Comparison of ENCODE assay signal across 8 cellular contexts in the genomic region with DNA sequence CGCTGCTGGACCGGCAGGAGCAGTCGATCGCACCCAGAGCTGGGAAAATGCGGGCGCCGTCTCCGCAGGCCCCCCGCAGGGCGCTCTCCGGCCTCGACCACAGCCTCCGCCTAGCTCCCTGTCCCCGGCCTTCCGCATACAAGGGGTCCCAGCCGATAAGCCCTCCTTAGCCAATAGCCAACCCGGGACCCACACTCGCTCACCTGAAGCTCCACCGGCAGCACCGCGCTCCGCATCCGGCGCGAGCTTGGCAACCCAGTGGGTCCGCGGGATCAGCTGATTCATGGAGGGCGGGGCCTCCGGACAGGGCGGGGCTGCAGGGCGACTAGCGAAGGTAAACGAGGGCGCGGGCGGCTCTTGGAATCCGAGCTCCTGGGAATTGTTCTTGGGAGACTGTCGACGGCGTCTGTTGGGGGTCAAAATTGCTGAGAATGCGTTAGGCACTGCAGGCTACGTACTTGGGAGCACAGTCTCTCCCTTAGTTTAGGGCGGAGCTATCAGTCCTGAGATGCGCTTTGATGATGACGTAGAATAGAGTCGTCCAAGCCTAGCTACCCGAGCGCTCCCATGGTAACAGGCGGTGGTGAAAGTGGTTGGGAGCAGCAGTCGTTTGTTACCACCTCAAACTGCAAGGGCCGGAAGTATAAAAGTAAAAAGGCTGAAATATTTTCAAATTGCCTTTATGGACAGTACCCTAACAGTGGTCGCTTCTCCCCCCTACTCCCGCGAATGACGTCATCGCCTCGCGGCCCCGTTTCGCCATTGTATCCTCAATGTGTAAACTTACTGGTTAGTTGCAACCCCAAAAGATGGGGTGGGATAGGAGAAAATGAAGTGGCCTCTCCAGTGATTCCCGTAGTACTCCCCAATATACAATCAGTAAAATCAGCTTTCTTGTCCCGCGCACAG. TPM values are rescaled to one million over a fixed set of nuclear protein-coding genes. Genes with fewer than 3 reads are reported as not detected.
DNase-seq lines count a peak whose midpoint lies in the region; ATAC-seq, FAIRE-seq and TF ChIP-seq lines count a peak whose summit lies in the region.

TSS of gene ALS2 (minus strand) at position 260 of the 909 bp plus-strand sequence. CDS start 12,048 bp downstream, outside the sequence.

- FAIRE-seq in GM12892 (lab: Jason Lieb, UNC) = peak; percentile 98

- H3K27me3 ChIP-seq in upper lobe of right lung = no peaks in the 10 kb centered on the region

- H3K4me3 ChIP-seq in upper lobe of right lung = peak within 1 kb of the TSS; percentile 91

- no peaks in the 10 kb centered on the region for H3K36me3 ChIP-seq in upper lobe of right lung

- TF ChIP-seq POLR2A in GM12892 (IDR thresholded peaks at IDR 0.05; ENCODE audit: low read depth, low read length) = peak; percentile 60; the same call in 1 of the 2 replicates

- no peak for TF ChIP-seq CTCF in upper lobe of right lung (IDR thresholded peaks at IDR 0.05)

- no peaks in the 10 kb centered on the region for H3K9me3 ChIP-seq in upper lobe of right lung

- peaks cover 8% of the 10 kb centered on the region for H3K4me1 ChIP-seq in upper lobe of right lung

- intact Hi-C loops in left cardiac atrium (cut with DNase I) (no loop called here), posterior vena cava (cut with DNase I) (no loop called here), upper lobe of right lung (cut with DNase I) (no loop called here)

- ATAC-seq in HG02852 (IDR thresholded peaks at IDR 0.05; ENCODE audit: unreplicated experiment) = peak; percentile 97
- peak; percentile 98 for ATAC-seq in left cardiac atrium
- peak; percentile 97 for ATAC-seq in upper lobe of right lung

- DNase-seq in GM12892 (ENCODE audit: insufficient read length) (peak; percentile 75), NCI-H146 (lab: John Stamatoyannopoulos, UW) (peak; percentile 97), T-helper 1 cell (peak; percentile 81 to 92 (median 89)), amniotic stem cell (lab: John Stamatoyannopoulos, UW) (peak; percentile 96), left cardiac atrium (peak; percentile 98), posterior vena cava (ENCODE audit: low spot score) (peak; percentile 98), upper lobe of right lung (peak; percentile 99)

- H3K27ac ChIP-seq in upper lobe of right lung = peak within 1 kb of the TSS; percentile 92

RNA-seq across cellular contexts. Expression of gene ALS2, which starts in this region (rescaled TPM):
- polyA plus RNA-seq in GM12892 (2012; ENCODE audit: missing spikeins) = 11.1 TPM
- total RNA-seq in left cardiac atrium = 10 to 100 TPM; 28.1 to 37.9 TPM
- total RNA-seq in posterior vena cava = 10 to 100 TPM; 20.4 to 21.9 TPM
- total RNA-seq in upper lobe of right lung = 26.2 TPM

Comparison
In these comparisons a context has a peak if more than half of its experiments do, and no peak if none do; other contexts are left out.
1. Peak in every context shown above with its lines: DNase-seq, ATAC-seq, H3K4me3 ChIP-seq and H3K27ac ChIP-seq.